In the genomic region with DNA sequence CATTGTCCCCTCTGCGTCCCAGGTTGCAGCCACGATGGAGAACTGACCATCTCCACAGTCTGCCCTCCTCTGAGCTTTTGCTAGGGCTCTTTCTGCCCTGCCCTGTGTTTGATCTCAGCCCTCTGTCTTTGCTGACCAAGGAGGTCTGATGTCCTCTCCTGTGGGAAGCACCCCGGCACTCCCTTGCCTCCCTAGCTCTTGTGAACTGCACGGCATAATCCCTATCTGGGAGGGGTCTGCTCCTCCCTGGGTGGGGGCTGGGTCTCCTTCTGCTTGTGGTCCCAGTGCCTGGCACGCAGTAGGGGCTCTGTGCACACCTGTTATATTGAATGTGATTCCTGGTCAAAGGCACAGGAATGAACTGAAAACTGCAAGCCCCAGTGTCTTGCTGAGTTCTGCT, we compare ENCODE assay signal across 1 cellular context.
TF ChIP-seq lines count a peak whose summit lies in the region.

No MANE protein-coding gene starts in this region.

TF ChIP-seq in GM23338, 12 proteins besides CTCF, POLR2A, EP300 and RAD21:
- no peak for TF ChIP-seq ZNF114 (CRISPR knock-in tag; IDR thresholded peaks at IDR 0.05)
- TF ChIP-seq NANOG (IDR thresholded peaks at IDR 0.05; ENCODE audit: borderline replicate concordance): no peak
- no peak for TF ChIP-seq STAT1 (IDR thresholded peaks at IDR 0.05; ENCODE audit: unreplicated experiment)
- no peak for TF ChIP-seq POLR2AphosphoS5 (IDR thresholded peaks at IDR 0.05; ENCODE audit: low read depth)
- no peak for TF ChIP-seq EZH2 (IDR thresholded peaks at IDR 0.05; ENCODE audit: low read depth, unreplicated experiment)
- no peak for TF ChIP-seq EZH2phosphoT487 (IDR thresholded peaks at IDR 0.05; ENCODE audit: unreplicated experiment)
- no peak for TF ChIP-seq ZNF462 (CRISPR knock-in tag; IDR thresholded peaks at IDR 0.05)
- TF ChIP-seq ETS1 (IDR thresholded peaks at IDR 0.05): no peak
- TF ChIP-seq, protein P1, sequence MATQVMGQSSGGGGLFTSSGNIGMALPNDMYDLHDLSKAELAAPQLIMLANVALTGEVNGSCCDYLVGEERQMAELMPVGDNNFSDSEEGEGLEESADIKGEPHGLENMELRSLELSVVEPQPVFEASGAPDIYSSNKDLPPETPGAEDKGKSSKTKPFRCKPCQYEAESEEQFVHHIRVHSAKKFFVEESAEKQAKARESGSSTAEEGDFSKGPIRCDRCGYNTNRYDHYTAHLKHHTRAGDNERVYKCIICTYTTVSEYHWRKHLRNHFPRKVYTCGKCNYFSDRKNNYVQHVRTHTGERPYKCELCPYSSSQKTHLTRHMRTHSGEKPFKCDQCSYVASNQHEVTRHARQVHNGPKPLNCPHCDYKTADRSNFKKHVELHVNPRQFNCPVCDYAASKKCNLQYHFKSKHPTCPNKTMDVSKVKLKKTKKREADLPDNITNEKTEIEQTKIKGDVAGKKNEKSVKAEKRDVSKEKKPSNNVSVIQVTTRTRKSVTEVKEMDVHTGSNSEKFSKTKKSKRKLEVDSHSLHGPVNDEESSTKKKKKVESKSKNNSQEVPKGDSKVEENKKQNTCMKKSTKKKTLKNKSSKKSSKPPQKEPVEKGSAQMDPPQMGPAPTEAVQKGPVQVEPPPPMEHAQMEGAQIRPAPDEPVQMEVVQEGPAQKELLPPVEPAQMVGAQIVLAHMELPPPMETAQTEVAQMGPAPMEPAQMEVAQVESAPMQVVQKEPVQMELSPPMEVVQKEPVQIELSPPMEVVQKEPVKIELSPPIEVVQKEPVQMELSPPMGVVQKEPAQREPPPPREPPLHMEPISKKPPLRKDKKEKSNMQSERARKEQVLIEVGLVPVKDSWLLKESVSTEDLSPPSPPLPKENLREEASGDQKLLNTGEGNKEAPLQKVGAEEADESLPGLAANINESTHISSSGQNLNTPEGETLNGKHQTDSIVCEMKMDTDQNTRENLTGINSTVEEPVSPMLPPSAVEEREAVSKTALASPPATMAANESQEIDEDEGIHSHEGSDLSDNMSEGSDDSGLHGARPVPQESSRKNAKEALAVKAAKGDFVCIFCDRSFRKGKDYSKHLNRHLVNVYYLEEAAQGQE (IDR thresholded peaks at IDR 0.05; ENCODE audit: unreplicated experiment): no peak
- no peak for TF ChIP-seq ZNF331 (CRISPR knock-in tag; IDR thresholded peaks at IDR 0.05; ENCODE audit: low read depth)
TF ChIP-seq in GM23338: peak in this region for 0.
